Comparison of ENCODE assay signal across 18 cellular contexts in the genomic region with DNA sequence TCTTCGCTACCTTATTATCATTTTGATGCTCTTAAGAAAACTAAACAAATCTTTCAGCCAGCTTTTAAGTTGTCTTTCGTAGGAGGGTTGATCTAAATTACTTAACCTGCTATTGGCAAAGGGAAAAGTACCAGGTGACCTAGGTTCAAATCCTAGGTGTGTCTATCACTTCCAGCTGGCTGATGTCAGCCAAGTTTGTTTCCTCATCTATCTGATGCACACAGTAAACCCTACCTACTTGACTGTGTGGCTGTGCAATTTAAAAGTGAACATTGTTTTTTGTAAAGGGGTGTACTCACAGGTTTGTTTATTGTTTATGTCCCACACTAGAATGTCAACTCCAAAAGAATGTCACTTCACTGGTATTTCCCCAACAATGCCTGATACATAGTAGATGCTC. TPM values are rescaled to one million over a fixed set of nuclear protein-coding genes. Genes with fewer than 3 reads are reported as not detected.
DNase-seq lines count a peak whose midpoint lies in the region; ATAC-seq, FAIRE-seq and TF ChIP-seq lines count a peak whose summit lies in the region.
"Had no signal": no experiment of that assay in that cellular context is flagged by ENCODE, and none has a peak within 500 bp of the region (broad histone marks: within the 10 kb centered on the region; RNA-seq: fewer than 3 reads in every experiment).

No MANE protein-coding gene starts in this region.

- WGBS in liver, result 45% methylated on average over 2 of the region's 2 CpGs
- 54% methylated on average over 2 of the region's 2 CpGs for WGBS in HepG2 (ENCODE audit: low lambda C conversion rate)

- H3K27ac ChIP-seq in liver (ENCODE audit: low read depth in 1 of 2, low read length in 2 of 2) (peak overlapping the region; percentile 2 to 11), HepG2 (ENCODE audit: extremely low read length, insufficient read depth, low read length) (no peak overlapping the region), skin epidermis (peak overlapping the region in 12 of 21 experiments; percentile 1 to 71 (median 42))
- H3K27ac ChIP-seq: 22Rv1, BLaER1 had no signal

- no peaks in the 10 kb centered on the region for H3K27me3 Mint-ChIP-seq in stimulated activated memory B cell treated with anti-CD40 and anti-IgM and Interleukin-4, amounts not matched to agents 10 μg/mL and 1 μg/mL and 100 μg/mL, for 72 hours

- no peak overlapping the region for H3K4me2 ChIP-seq in HepG2 (ENCODE audit: low read depth, low read length)

- H3K27ac Mint-ChIP-seq in stimulated activated memory B cell treated with anti-CD40 and anti-IgM and Interleukin-4, amounts not matched to agents 10 μg/mL and 1 μg/mL and 100 μg/mL, for 72 hours, result no peak overlapping the region
- H3K27ac Mint-ChIP-seq: CD8-positive, alpha-beta memory T cell; HFFc6 had no signal

- no peak for FAIRE-seq in HepG2 (lab: Jason Lieb, UNC)

- H3K9ac ChIP-seq in liver (ENCODE audit: low read depth in 1 of 2, low read length in 2 of 2) (no peak overlapping the region), HepG2 (ENCODE audit: insufficient read depth, low read depth, low read length) (no peak overlapping the region)
- H3K9ac ChIP-seq: BLaER1 had no signal

- intact Hi-C loops in HepG2 (cut with micrococcal nuclease; ENCODE audit: unreplicated experiment), result no loop called here

- peaks cover 21% of the 10 kb centered on the region for H3K4me1 Mint-ChIP-seq in stimulated activated memory B cell treated with anti-CD40 and anti-IgM and Interleukin-4, amounts not matched to agents 10 μg/mL and 1 μg/mL and 100 μg/mL, for 72 hours
- H3K4me1 Mint-ChIP-seq: CD8-positive, alpha-beta memory T cell had no signal

- H3K36me3 ChIP-seq in liver (ENCODE audit: control insufficient read depth in 4 of 4, insufficient read depth in 3 of 4, low read depth in 1 of 4, low read length in 3 of 4) (no peaks in the 10 kb centered on the region), HepG2 (replicated peaks in 1 of 2; ENCODE audit: control insufficient read depth in 1 of 2, insufficient read depth in 2 of 2, low read length in 2 of 2) (no peaks in the 10 kb centered on the region)
- H3K36me3 ChIP-seq: BLaER1 had no signal

- H3K4me3 ChIP-seq in liver (ENCODE audit: low read depth in 1 of 3, low read length in 3 of 3) (no peak overlapping the region), HepG2 (replicated peaks in 1 of 3; ENCODE audit: insufficient read depth in 1 of 3, low read depth in 2 of 3, low read length in 3 of 3) (no peak overlapping the region), skin epidermis (no peak overlapping the region)
- H3K4me3 ChIP-seq: BLaER1 had no signal

- no peak for ATAC-seq in HepG2
- peak; percentile 66 for ATAC-seq in left lobe of liver
- ATAC-seq in stimulated activated memory B cell treated with anti-CD40 and anti-IgM and Interleukin-4, amounts not matched to agents 10 μg/mL and 1 μg/mL and 100 μg/mL, for 72 hours, result no peak

- H3K9me3 ChIP-seq in liver (ENCODE audit: control insufficient read depth in 4 of 4, low read length in 3 of 4) (no peaks in the 10 kb centered on the region), HepG2 (ENCODE audit: low read length) (no peaks in the 10 kb centered on the region)
- H3K9me3 ChIP-seq: BLaER1, Caco-2 had no signal

- DNase-seq in HepG2 (ENCODE audit: low spot score) (no peak), left lobe of liver (ENCODE audit: low spot score) (no peak), NCI-H524 (lab: John Stamatoyannopoulos, UW) (no peak), MV-4-11 (lab: John Stamatoyannopoulos, UW) (no peak), dermis blood vessel endothelial cell (no peak)
- DNase-seq: AML-193; Caco-2; CD8-positive, alpha-beta memory T cell; DND-41; GDM1; HCEC 1CT; HFFc6; IMR-90 had no signal

- in situ Hi-C loops in HepG2 (cut with HindIII; ENCODE audit: extremely low pct_ligation_motif_present, low pct_unique_long_range_greater_than_20kb), result no loop called here

- no peaks in the 10 kb centered on the region for H3K36me3 Mint-ChIP-seq in stimulated activated memory B cell treated with anti-CD40 and anti-IgM and Interleukin-4, amounts not matched to agents 10 μg/mL and 1 μg/mL and 100 μg/mL, for 72 hours
- H3K36me3 Mint-ChIP-seq: CD8-positive, alpha-beta memory T cell had no signal

- POLR2A ChIA-PET in HepG2 (lab: Yijun Ruan, JAX), result no interaction called here

- no peaks in the 10 kb centered on the region for H3K9me3 Mint-ChIP-seq in stimulated activated memory B cell treated with anti-CD40 and anti-IgM and Interleukin-4, amounts not matched to agents 10 μg/mL and 1 μg/mL and 100 μg/mL, for 72 hours
- H3K9me3 Mint-ChIP-seq: CD8-positive, alpha-beta memory T cell; HFFc6 had no signal

- BruUV-seq in HepG2 (replicated peaks; lab: Mats Ljungman, UMichigan), result no TSS peak

- TF ChIP-seq RAD21 in liver (IDR thresholded peaks at IDR 0.05) (peak; percentile 4 to 22), HepG2 (CRISPR knock-in tag; IDR thresholded peaks at IDR 0.05) (no peak)

- TF ChIP-seq POLR2A in HepG2 (IDR thresholded peaks at IDR 0.05; ENCODE audit: insufficient read depth in 1 of 2, low read depth in 2 of 2, low read length in 2 of 2), result no peak

- H2AFZ ChIP-seq in HepG2 (ENCODE audit: low read length), result no peak overlapping the region

- no peak for TF ChIP-seq EP300 in HepG2 (IDR thresholded peaks at IDR 0.05; ENCODE audit: low read depth in 2 of 2, low read length in 2 of 2)
- TF ChIP-seq EP300 in HepG2 (CRISPR knock-in tag; IDR thresholded peaks at IDR 0.05; ENCODE audit: borderline replicate concordance), result no peak

- no peaks in the 10 kb centered on the region for H4K20me1 ChIP-seq in HepG2 (ENCODE audit: insufficient read depth, low read length)
- H4K20me1 ChIP-seq: BLaER1 had no signal

- H3K4me3 Mint-ChIP-seq in stimulated activated memory B cell treated with anti-CD40 and anti-IgM and Interleukin-4, amounts not matched to agents 10 μg/mL and 1 μg/mL and 100 μg/mL, for 72 hours, result no peak overlapping the region
- H3K4me3 Mint-ChIP-seq: CD8-positive, alpha-beta memory T cell; HFFc6 had no signal

- H3K27me3 ChIP-seq in liver (ENCODE audit: control insufficient read depth in 4 of 4, insufficient read depth in 4 of 4, low read length in 3 of 4) (no peaks in the 10 kb centered on the region), HepG2 (ENCODE audit: control insufficient read depth in 1 of 2, insufficient read depth in 2 of 2, low read length in 2 of 2) (no peaks in the 10 kb centered on the region; a peak in 1 of 5 replicates)
- H3K27me3 ChIP-seq: BLaER1 had no signal

- H3K4me1 ChIP-seq in liver (ENCODE audit: control insufficient read depth in 4 of 4, insufficient read depth in 4 of 4, low read length in 3 of 4), result peaks cover 2 to 10% (median 6%) of the 10 kb centered on the region in 4 donors
- 0 out of 2 replicates have a peak, but pooled peaks cover 6% of the 10 kb centered on the region for H3K4me1 ChIP-seq in HepG2 (ENCODE audit: insufficient read depth, low read length)
- H3K4me1 ChIP-seq: Caco-2 had no signal

- CTCF ChIA-PET in HepG2 (lab: Yijun Ruan, JAX; ENCODE audit: low intra/inter-chr PET ratio, low total read pairs), result no interaction called here

- H3K79me2 ChIP-seq in HepG2 (ENCODE audit: insufficient read depth, low read length), result no peaks in the 10 kb centered on the region

- no peak for TF ChIP-seq CTCF in liver (IDR thresholded peaks at IDR 0.05; ENCODE audit: low read depth, low read length, missing input control)
- TF ChIP-seq CTCF in HepG2 (CRISPR knock-in tag; IDR thresholded peaks at IDR 0.05), result no peak

TF ChIP-seq in liver, 16 proteins besides CTCF, POLR2A, EP300 and RAD21 (continues in another document):
- TF ChIP-seq HNF4G (IDR thresholded peaks at IDR 0.05) (no peak), HNF4A (conservative IDR thresholded peaks at IDR 0.05) (peak; percentile 13 to 48), GABPA (IDR thresholded peaks at IDR 0.05 in 1 of 2, conservative IDR thresholded peaks at IDR 0.05 in 1 of 2) (no peak), NR2F2 (IDR thresholded peaks at IDR 0.05) (no peak)

TF ChIP-seq in HepG2, 621 proteins besides CTCF, POLR2A, EP300 and RAD21 (continues in another document):
- no peak for TF ChIP-seq ZNF33B (CRISPR knock-in tag; IDR thresholded peaks at IDR 0.05)
- no peak for TF ChIP-seq ZNF75D (CRISPR knock-in tag; IDR thresholded peaks at IDR 0.05; ENCODE audit: borderline replicate concordance)
- no peak for TF ChIP-seq ZNF598 (CRISPR knock-in tag; IDR thresholded peaks at IDR 0.05; ENCODE audit: borderline replicate concordance)

RNA-seq across cellular contexts. Expression of a gene that starts 21.9 kb away (rescaled TPM):
- total RNA-seq in liver (10 to 100 TPM in 1 of 2 donors, 1 to 10 TPM in 1; 2.7 to 10.1 TPM), HepG2 (2016; rRNA removed; fragmentation: Illumina TruSeq; extraction: Trizol) (not detected in 2 replicates), left lobe of liver (8.1 TPM), dermis blood vessel endothelial cell (0.85 and 3.2 TPM in 2 replicates)
- polyA plus RNA-seq in liver (1 to 10 TPM; 3.3 to 5.2 TPM), HepG2 (2011; rRNA removed) (under 0.01 TPM in 1 of 2 replicates, not detected in the other)
- not detected in 2 replicates for total RNA-seq in HepG2 (2016; cell fraction: cytosol; rRNA removed; fragmentation: Illumina TruSeq; extraction: Trizol; ENCODE audit: low read depth)
- total RNA-seq in HepG2 (2016; cell fraction: insoluble cytoplasmic fraction; rRNA removed; fragmentation: Illumina TruSeq; extraction: Trizol), result not detected in 2 replicates
- total RNA-seq in HepG2 (2016; cell fraction: membrane; rRNA removed; fragmentation: Illumina TruSeq; extraction: Trizol), result not detected in 2 replicates
- total RNA-seq in HepG2 (2016; cell fraction: nucleus; rRNA removed; fragmentation: Illumina TruSeq; extraction: Trizol), result not detected in 2 replicates
- polyA plus RNA-seq in HepG2 (2011; cell fraction: cytosol; rRNA removed), result 0.01 TPM in 1 of 2 replicates, not detected in the other
- polyA plus RNA-seq in HepG2 (2011; cell fraction: nucleus; rRNA removed), result 0.07 TPM in 1 of 2 replicates, not detected in the other
- not detected in 2 replicates for polyA plus RNA-seq in HepG2 (2012)
- not detected in 2 replicates for polyA plus RNA-seq in HepG2 (2016; cell fraction: cytosol; fragmentation: Illumina TruSeq; extraction: Trizol; ENCODE audit: low read depth)
- not detected in 2 replicates for polyA plus RNA-seq in HepG2 (2016; cell fraction: insoluble cytoplasmic fraction; fragmentation: Illumina TruSeq; extraction: Trizol; ENCODE audit: low read depth)
- not detected in 2 replicates for polyA plus RNA-seq in HepG2 (2016; cell fraction: membrane; fragmentation: Illumina TruSeq; extraction: Trizol; ENCODE audit: low read depth)
- polyA plus RNA-seq in HepG2 (2016; cell fraction: nucleus; fragmentation: Illumina TruSeq; extraction: Trizol; ENCODE audit: insufficient read depth, low read depth), result not detected in 2 replicates
- 5.4 TPM in 1 of 2 replicates, not detected in the other for polyA minus RNA-seq in HepG2 (2011; rRNA and poly(A)+ RNA removed; ENCODE audit: low replicate concordance)
- polyA minus RNA-seq in HepG2 (2011; cell fraction: cytosol; rRNA and poly(A)+ RNA removed), result 0.09 TPM in 1 of 2 replicates, not detected in the other
- polyA minus RNA-seq in HepG2 (2011; cell fraction: nucleus; rRNA and poly(A)+ RNA removed), result not detected in 2 replicates
